Comparison of ENCODE assay signal across 15 cellular contexts in the genomic region with DNA sequence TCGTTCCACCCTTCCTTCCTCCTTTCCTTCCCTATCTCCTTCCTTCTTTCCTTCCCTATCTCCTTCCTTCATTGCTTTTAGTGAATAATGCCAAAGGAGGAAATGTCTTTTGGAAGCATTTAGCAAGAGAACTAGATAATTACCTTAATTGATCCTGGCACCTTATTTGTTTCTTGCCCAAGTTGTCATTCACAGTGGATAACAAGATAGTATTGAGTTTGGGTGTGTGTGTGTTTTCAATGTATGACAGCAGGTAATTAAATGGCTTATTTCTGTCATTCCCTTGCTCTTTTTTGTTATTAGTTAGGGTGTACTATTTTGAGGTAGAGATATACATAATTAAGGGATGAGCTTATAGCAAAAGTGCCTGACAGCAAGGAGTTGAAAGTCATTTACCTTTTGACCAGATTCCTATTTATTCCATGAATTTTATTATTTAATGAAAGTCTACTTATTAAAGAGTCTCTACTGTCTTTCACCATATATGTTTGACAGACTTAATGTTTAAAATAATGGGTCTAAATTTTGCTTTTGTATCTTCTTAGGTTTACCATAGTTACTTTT. TPM values are rescaled to one million over a fixed set of nuclear protein-coding genes. Genes with fewer than 3 reads are reported as not detected.
DNase-seq lines count a peak whose midpoint lies in the region; ATAC-seq, FAIRE-seq and TF ChIP-seq lines count a peak whose summit lies in the region.
"Had no signal": no experiment of that assay in that cellular context is flagged by ENCODE, and none has a peak within 500 bp of the region (broad histone marks: within the 10 kb centered on the region; RNA-seq: fewer than 3 reads in every experiment).

No MANE protein-coding gene starts in this region.

- no peaks in the 10 kb centered on the region for H3K9me3 Mint-ChIP-seq in activated T-helper 1 cell treated with anti-CD3 and anti-CD28 coated beads, Interleukin-12 subunit alpha, Interleukin-12 subunit beta, Interleukin-2, Interleukin-4 antibody, amounts not matched to agents 30 ng/mL and 10 ng/mL and 1 ng/mL, durations not matched to agents 14 hours and 24 hours and 36 hours
- H3K9me3 Mint-ChIP-seq in activated CD8-positive, alpha-beta T cell treated with anti-CD3 and anti-CD28 coated beads, Interleukin-2, amount 10 ng/mL, durations not matched to agents 7 days and 5 days (ENCODE audit: insufficient read depth): no peaks in the 10 kb centered on the region
- H3K9me3 Mint-ChIP-seq: CD4-positive, alpha-beta T cell; H9 had no signal

- H3K36me3 ChIP-seq in HepG2 (replicated peaks in 1 of 2; ENCODE audit: control insufficient read depth in 1 of 2, insufficient read depth in 2 of 2, low read length in 2 of 2) (peaks cover 11 to 69% of the 10 kb centered on the region in 2 experiments; a peak in 4 of 5 replicates), right lobe of liver (peaks cover 0 to 98% (median 35%) of the 10 kb centered on the region in 4 donors)

- no peaks in the 10 kb centered on the region for H3K27me3 Mint-ChIP-seq in activated T-helper 1 cell treated with anti-CD3 and anti-CD28 coated beads, Interleukin-12 subunit alpha, Interleukin-12 subunit beta, Interleukin-2, Interleukin-4 antibody, amounts not matched to agents 30 ng/mL and 10 ng/mL and 1 ng/mL, durations not matched to agents 14 hours and 24 hours and 36 hours (ENCODE audit: insufficient read depth)
- no peaks in the 10 kb centered on the region for H3K27me3 Mint-ChIP-seq in activated CD8-positive, alpha-beta T cell treated with anti-CD3 and anti-CD28 coated beads, Interleukin-2, amount 10 ng/mL, durations not matched to agents 7 days and 5 days (ENCODE audit: low read depth)
- H3K27me3 Mint-ChIP-seq: CD4-positive, alpha-beta T cell had no signal

- FAIRE-seq in HepG2 (lab: Jason Lieb, UNC) (no peak), H54 (lab: Jason Lieb, UNC) (peak; percentile 60)
- FAIRE-seq: D721Med, GM18507 had no signal

- no peak overlapping the region for H3K27ac ChIP-seq in HepG2 (ENCODE audit: extremely low read length, insufficient read depth, low read length)
- H3K27ac ChIP-seq in right lobe of liver: no peak overlapping the region
- H3K27ac ChIP-seq: C4-2B had no signal

- CTCF ChIA-PET in HepG2 (lab: Yijun Ruan, JAX; ENCODE audit: low intra/inter-chr PET ratio, low total read pairs): no interaction called here
- CTCF ChIA-PET in activated CD8-positive, alpha-beta T cell treated with anti-CD3 and anti-CD28 coated beads, Interleukin-2, amount 10 ng/mL, durations not matched to agents 7 days and 5 days (lab: Charles Lee): interaction anchor here (0.7 to 1.1 kb wide), 2 partner anchors 17 to 669 kb away, joined by 3 to 4 read pairs; no protein-coding TSS in a partner anchor

- H3K27me3 ChIP-seq in HepG2 (ENCODE audit: control insufficient read depth in 1 of 2, insufficient read depth in 2 of 2, low read length in 2 of 2) (no peaks in the 10 kb centered on the region), right lobe of liver (no peaks in the 10 kb centered on the region)

- WGBS in HepG2 (ENCODE audit: low lambda C conversion rate): 97% methylated on average over 1 of the region's 1 CpG
- WGBS in right lobe of liver (ENCODE audit: insufficient coverage, low coverage, low lambda C conversion rate, missing lambda C conversion rate): 63% methylated on average over 1 of the region's 1 CpG

- H3K4me1 Mint-ChIP-seq in activated T-helper 1 cell treated with anti-CD3 and anti-CD28 coated beads, Interleukin-12 subunit alpha, Interleukin-12 subunit beta, Interleukin-2, Interleukin-4 antibody, amounts not matched to agents 30 ng/mL and 10 ng/mL and 1 ng/mL, durations not matched to agents 14 hours and 24 hours and 36 hours (ENCODE audit: low read depth): no peaks in the 10 kb centered on the region
- no peaks in the 10 kb centered on the region for H3K4me1 Mint-ChIP-seq in activated CD8-positive, alpha-beta T cell treated with anti-CD3 and anti-CD28 coated beads, Interleukin-2, amount 10 ng/mL, durations not matched to agents 7 days and 5 days (ENCODE audit: low read depth)
- H3K4me1 Mint-ChIP-seq: H9 had no signal

- H3K79me2 ChIP-seq in HepG2 (ENCODE audit: insufficient read depth, low read length): no peaks in the 10 kb centered on the region

- ATAC-seq in HepG2 (no peak), right lobe of liver (no peak)
- ATAC-seq in activated CD8-positive, alpha-beta T cell treated with anti-CD3 and anti-CD28 coated beads, Interleukin-2, amount 10 ng/mL, durations not matched to agents 7 days and 5 days: no peak

- TF ChIP-seq RAD21 in HepG2 (CRISPR knock-in tag; IDR thresholded peaks at IDR 0.05): no peak

- H3K9ac ChIP-seq in HepG2 (ENCODE audit: insufficient read depth, low read depth, low read length): no peak overlapping the region

- POLR2A ChIA-PET in HepG2 (lab: Yijun Ruan, JAX): no interaction called here
- POLR2A ChIA-PET in activated CD8-positive, alpha-beta T cell treated with anti-CD3 and anti-CD28 coated beads, Interleukin-2, amount 10 ng/mL, durations not matched to agents 7 days and 5 days (lab: Charles Lee): no interaction called here

- no peak for TF ChIP-seq CTCF in HepG2 (CRISPR knock-in tag; IDR thresholded peaks at IDR 0.05)
- no peak for TF ChIP-seq CTCF in right lobe of liver (IDR thresholded peaks at IDR 0.05)
- no peak for TF ChIP-seq CTCF in foreskin fibroblast (IDR thresholded peaks at IDR 0.05; ENCODE audit: low read depth, low read length)

- peaks cover 3% of the 10 kb centered on the region; the same call in 1 of the 2 replicates for H4K20me1 ChIP-seq in HepG2 (ENCODE audit: insufficient read depth, low read length)

- H3K4me2 ChIP-seq in HepG2 (ENCODE audit: low read depth, low read length): no peak overlapping the region

- TF ChIP-seq POLR2A in HepG2 (IDR thresholded peaks at IDR 0.05; ENCODE audit: insufficient read depth in 1 of 2, low read depth in 2 of 2, low read length in 2 of 2) (no peak), right lobe of liver (IDR thresholded peaks at IDR 0.05) (no peak), H54 (IDR thresholded peaks at IDR 0.05; ENCODE audit: low read depth, low read length) (no peak)

- no peak overlapping the region for H2AFZ ChIP-seq in HepG2 (ENCODE audit: low read length)

- in situ Hi-C loops in HepG2 (cut with HindIII; ENCODE audit: extremely low pct_ligation_motif_present, low pct_unique_long_range_greater_than_20kb): no loop called here

- H3K36me3 Mint-ChIP-seq in activated T-helper 1 cell treated with anti-CD3 and anti-CD28 coated beads, Interleukin-12 subunit alpha, Interleukin-12 subunit beta, Interleukin-2, Interleukin-4 antibody, amounts not matched to agents 30 ng/mL and 10 ng/mL and 1 ng/mL, durations not matched to agents 14 hours and 24 hours and 36 hours (ENCODE audit: low read depth): peaks cover 28% of the 10 kb centered on the region
- peaks cover 32% of the 10 kb centered on the region for H3K36me3 Mint-ChIP-seq in activated CD8-positive, alpha-beta T cell treated with anti-CD3 and anti-CD28 coated beads, Interleukin-2, amount 10 ng/mL, durations not matched to agents 7 days and 5 days (ENCODE audit: low read depth)

- H3K27ac Mint-ChIP-seq in activated T-helper 1 cell treated with anti-CD3 and anti-CD28 coated beads, Interleukin-12 subunit alpha, Interleukin-12 subunit beta, Interleukin-2, Interleukin-4 antibody, amounts not matched to agents 30 ng/mL and 10 ng/mL and 1 ng/mL, durations not matched to agents 14 hours and 24 hours and 36 hours: peak overlapping the region; percentile 50
- no peak overlapping the region for H3K27ac Mint-ChIP-seq in activated CD8-positive, alpha-beta T cell treated with anti-CD3 and anti-CD28 coated beads, Interleukin-2, amount 10 ng/mL, durations not matched to agents 7 days and 5 days
- H3K27ac Mint-ChIP-seq: CD4-positive, alpha-beta T cell; H9 had no signal

- H3K4me3 ChIP-seq in HepG2 (replicated peaks in 1 of 3; ENCODE audit: insufficient read depth in 1 of 3, low read depth in 2 of 3, low read length in 3 of 3) (no peak overlapping the region), right lobe of liver (no peak overlapping the region), foreskin fibroblast (ENCODE audit: low read depth in 1 of 2, low read length in 2 of 2) (no peak overlapping the region)

- H3K9me3 ChIP-seq in HepG2 (ENCODE audit: low read length) (no peaks in the 10 kb centered on the region), right lobe of liver (no peaks in the 10 kb centered on the region)

- TF ChIP-seq EP300 in HepG2 (IDR thresholded peaks at IDR 0.05; ENCODE audit: low read depth in 2 of 2, low read length in 2 of 2) (no peak), HepG2 (CRISPR knock-in tag; IDR thresholded peaks at IDR 0.05; ENCODE audit: borderline replicate concordance) (no peak)

- no TSS peak for BruUV-seq in HepG2 (replicated peaks; lab: Mats Ljungman, UMichigan)

- intact Hi-C loops in HepG2 (cut with micrococcal nuclease; ENCODE audit: unreplicated experiment): no loop called here
- intact Hi-C loops in right lobe of liver (cut with DNase I): no loop called here
- intact Hi-C loops in activated T-helper 1 cell treated with anti-CD3 and anti-CD28 coated beads, Interleukin-12 subunit alpha, Interleukin-12 subunit beta, Interleukin-2, Interleukin-4 antibody, amounts not matched to agents 30 ng/mL and 10 ng/mL and 1 ng/mL, durations not matched to agents 14 hours and 24 hours and 36 hours (cut with micrococcal nuclease): no loop called here

- no peak for DNase-seq in HepG2 (ENCODE audit: low spot score)
- no peak for DNase-seq in right lobe of liver
- DNase-seq in H54 (ENCODE audit: insufficient read length, low spot score): no peak
- no peak for DNase-seq in activated T-helper 1 cell treated with anti-CD3 and anti-CD28 coated beads, Interleukin-12 subunit alpha, Interleukin-12 subunit beta, Interleukin-2, Interleukin-4 antibody, amounts not matched to agents 30 ng/mL and 10 ng/mL and 1 ng/mL, durations not matched to agents 14 hours and 24 hours and 36 hours (ENCODE audit: low spot score)
- DNase-seq in activated CD8-positive, alpha-beta T cell treated with anti-CD3 and anti-CD28 coated beads, Interleukin-2, amount 10 ng/mL, durations not matched to agents 7 days and 5 days: no peak
- DNase-seq in foreskin fibroblast: no peak
- DNase-seq in activated CD4-positive, alpha-beta T cell treated with anti-CD3 and anti-CD28 coated beads, Interleukin-2, amount 50 U/mL, for 48 hours: no peak
- DNase-seq: AML-193; Caco-2; CD4-positive, alpha-beta T cell; GOT3; H9 had no signal

- H3K4me1 ChIP-seq in HepG2 (ENCODE audit: insufficient read depth, low read length): no peaks in the 10 kb centered on the region
- no peaks in the 10 kb centered on the region for H3K4me1 ChIP-seq in right lobe of liver
- H3K4me1 ChIP-seq: Caco-2 had no signal

- H3K4me3 Mint-ChIP-seq in activated T-helper 1 cell treated with anti-CD3 and anti-CD28 coated beads, Interleukin-12 subunit alpha, Interleukin-12 subunit beta, Interleukin-2, Interleukin-4 antibody, amounts not matched to agents 30 ng/mL and 10 ng/mL and 1 ng/mL, durations not matched to agents 14 hours and 24 hours and 36 hours: no peak overlapping the region
- H3K4me3 Mint-ChIP-seq in activated CD8-positive, alpha-beta T cell treated with anti-CD3 and anti-CD28 coated beads, Interleukin-2, amount 10 ng/mL, durations not matched to agents 7 days and 5 days: no peak overlapping the region
- H3K4me3 Mint-ChIP-seq: CD4-positive, alpha-beta T cell; H9 had no signal

RNA-seq across cellular contexts. Expression of a gene that starts 30.2 kb away (rescaled TPM):
- total RNA-seq in HepG2 (2016; rRNA removed; fragmentation: Illumina TruSeq; extraction: Trizol): 0.27 and 4.5 TPM in 2 replicates
- total RNA-seq in HepG2 (2016; cell fraction: cytosol; rRNA removed; fragmentation: Illumina TruSeq; extraction: Trizol; ENCODE audit: low read depth): 0.20 TPM in 1 of 2 replicates, not detected in the other
- 0.37 and 4.2 TPM in 2 replicates for total RNA-seq in HepG2 (2016; cell fraction: insoluble cytoplasmic fraction; rRNA removed; fragmentation: Illumina TruSeq; extraction: Trizol)
- 0.24 and 0.28 TPM in 2 replicates for total RNA-seq in HepG2 (2016; cell fraction: membrane; rRNA removed; fragmentation: Illumina TruSeq; extraction: Trizol)
- 19.9 and 21.8 TPM in 2 replicates for total RNA-seq in HepG2 (2016; cell fraction: nucleus; rRNA removed; fragmentation: Illumina TruSeq; extraction: Trizol)
- 0.38 and 0.56 TPM in 2 replicates for polyA plus RNA-seq in HepG2 (2011; rRNA removed)
- not detected in 2 replicates for polyA plus RNA-seq in HepG2 (2011; cell fraction: cytosol; rRNA removed)
- 2.2 and 2.8 TPM in 2 replicates for polyA plus RNA-seq in HepG2 (2011; cell fraction: nucleus; rRNA removed)
- 0.13 and 0.39 TPM in 2 replicates for polyA plus RNA-seq in HepG2 (2012)
- polyA plus RNA-seq in HepG2 (2016; cell fraction: cytosol; fragmentation: Illumina TruSeq; extraction: Trizol; ENCODE audit: low read depth): 0.07 TPM in 1 of 2 replicates, not detected in the other
- polyA plus RNA-seq in HepG2 (2016; cell fraction: insoluble cytoplasmic fraction; fragmentation: Illumina TruSeq; extraction: Trizol; ENCODE audit: low read depth): 0.21 TPM in 1 of 2 replicates, not detected in the other
- not detected in 2 replicates for polyA plus RNA-seq in HepG2 (2016; cell fraction: membrane; fragmentation: Illumina TruSeq; extraction: Trizol; ENCODE audit: low read depth)
- polyA plus RNA-seq in HepG2 (2016; cell fraction: nucleus; fragmentation: Illumina TruSeq; extraction: Trizol; ENCODE audit: insufficient read depth, low read depth): 5.1 and 5.3 TPM in 2 replicates
- 3.3 and 7.0 TPM in 2 replicates for polyA minus RNA-seq in HepG2 (2011; rRNA and poly(A)+ RNA removed; ENCODE audit: low replicate concordance)
- polyA minus RNA-seq in HepG2 (2011; cell fraction: cytosol; rRNA and poly(A)+ RNA removed): not detected in 2 replicates
- 26.4 and 27.4 TPM in 2 replicates for polyA minus RNA-seq in HepG2 (2011; cell fraction: nucleus; rRNA and poly(A)+ RNA removed)
- total RNA-seq in right lobe of liver: 1 to 10 TPM; 1.1 to 7.3 (median 1.4) TPM
- 10.5 and 10.6 TPM in 2 replicates for total RNA-seq in activated T-helper 1 cell treated with anti-CD3 and anti-CD28 coated beads, Interleukin-12 subunit alpha, Interleukin-12 subunit beta, Interleukin-2, Interleukin-4 antibody, amounts not matched to agents 30 ng/mL and 10 ng/mL and 1 ng/mL, durations not matched to agents 14 hours and 24 hours and 36 hours
- total RNA-seq in activated CD8-positive, alpha-beta T cell treated with anti-CD3 and anti-CD28 coated beads, Interleukin-2, amount 10 ng/mL, durations not matched to agents 7 days and 5 days: 1 to 10 TPM; 7.2 to 7.8 TPM
